Comparison of ENCODE assay signal across 8 cellular contexts in the genomic region with DNA sequence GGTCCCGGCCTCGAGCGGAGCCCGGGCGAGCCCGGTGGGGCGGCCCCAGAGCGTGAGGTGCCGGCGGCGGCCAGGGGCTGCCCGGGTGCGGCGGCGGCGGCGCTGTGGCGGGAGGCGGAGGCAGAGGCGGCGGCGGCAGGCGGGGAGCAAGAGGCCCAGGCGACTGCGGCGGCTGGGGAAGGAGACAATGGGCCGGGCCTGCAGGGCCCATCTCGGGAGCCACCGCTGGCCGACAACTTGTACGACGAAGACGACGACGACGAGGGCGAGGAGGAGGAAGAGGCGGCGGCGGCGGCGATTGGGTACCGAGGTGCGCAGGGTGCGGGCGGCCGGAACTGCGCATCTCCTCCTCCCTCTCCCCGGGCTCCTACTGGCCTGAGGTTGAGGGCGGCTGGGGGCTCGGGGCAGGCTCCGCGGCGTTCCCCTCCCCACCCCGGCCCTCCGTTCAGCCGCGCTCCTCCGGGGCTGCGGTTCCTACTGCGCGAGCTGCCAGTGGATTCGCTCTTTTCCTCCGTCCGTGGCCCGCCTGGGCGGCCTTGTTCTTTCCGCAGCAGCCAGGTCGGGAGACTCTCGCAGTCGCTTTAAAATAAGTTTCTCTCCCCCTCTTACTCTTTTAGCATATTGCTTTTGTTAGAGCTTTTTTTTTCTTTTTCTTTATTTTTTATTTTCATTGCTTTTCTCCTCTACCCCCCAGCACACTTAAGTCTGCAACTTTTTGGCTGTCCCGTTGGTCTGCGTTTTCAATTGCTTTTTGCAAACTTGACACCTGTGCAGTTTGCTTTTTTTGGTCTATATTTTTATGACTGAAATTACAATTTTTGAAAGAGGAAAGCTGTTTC. TPM values are rescaled to one million over a fixed set of nuclear protein-coding genes. Genes with fewer than 3 reads are reported as not detected.
DNase-seq lines count a peak whose midpoint lies in the region; ATAC-seq and TF ChIP-seq lines count a peak whose summit lies in the region.

No MANE protein-coding gene starts in this region.

- no peak for TF ChIP-seq CTCF in left lung (IDR thresholded peaks at IDR 0.05)

- ATAC-seq in GM19043 (IDR thresholded peaks at IDR 0.05; ENCODE audit: low read depth, unreplicated experiment) (peak; percentile 62), HG03354 (IDR thresholded peaks at IDR 0.05; ENCODE audit: poor library complexity, severe bottlenecking, unreplicated experiment) (peak; percentile 71), left lung (peak; percentile 84)

- H3K27ac ChIP-seq in left lung: peak overlapping the region; percentile 96 to 98

- peaks cover 0 to 34% of the 10 kb centered on the region in 2 donors for H3K36me3 ChIP-seq in left lung

- peak; percentile 59 to 64 for DNase-seq in AML-193 (lab: John Stamatoyannopoulos, UW)
- DNase-seq in NCI-H526 treated with DMSO at 0.1 percent for 48 hours (lab: John Stamatoyannopoulos, UW): peak; percentile 63
- peak; percentile 51 to 61 for DNase-seq in activated CD4-positive, alpha-beta T cell treated with anti-CD3 and anti-CD28 coated beads, Interleukin-2, amount 50 U/mL, for 24 hours (ENCODE audit: low read depth in 1 of 2, low spot score in 1 of 2)
- DNase-seq in dedifferentiated amniotic fluid mesenchymal stem cell (ENCODE audit: extremely low spot score): peak; percentile 55
- peak; percentile 89 to 97 for DNase-seq in left lung
- peak; percentile 78 to 82 for DNase-seq in stimulated activated CD4-positive, alpha-beta T cell treated with anti-CD3 and anti-CD28 coated beads, Interleukin-2, amount 100 ng/mL, for 24 hours

- no peaks in the 10 kb centered on the region for H3K9me3 ChIP-seq in left lung

- H3K4me3 ChIP-seq in left lung: peak overlapping the region; percentile 52 to 77

- H3K4me1 ChIP-seq in left lung: peaks cover 11 to 21% of the 10 kb centered on the region in 2 donors

- intact Hi-C loops in left lung (cut with DNase I): no loop called here

- H3K27me3 ChIP-seq in left lung: no peaks in the 10 kb centered on the region

RNA-seq across cellular contexts. Expression of gene SIRT1, which starts 0.6 kb away (rescaled TPM):
- 10 to 100 TPM; 17.5 to 17.8 TPM for total RNA-seq in left lung

RNA-seq across cellular contexts. Expression of gene DNAJC12, which starts 47.1 kb away (rescaled TPM):
- 1 to 10 TPM; 2.4 to 3.3 TPM for total RNA-seq in left lung

Comparison
In these comparisons a context has a peak if more than half of its experiments do, and no peak if none do; other contexts are left out.
1. Peak in every context shown above with its lines: DNase-seq, ATAC-seq, H3K4me3 ChIP-seq and H3K27ac ChIP-seq.